19 cellular contexts compared by ENCODE assay signal in genomic region chr1:61496501-61496900, GRCh38.
A peak's percentile ranks its signal among the peaks of the same experiment; 100 is the strongest.
DNase-seq lines count a peak whose midpoint lies in the region; ATAC-seq and TF ChIP-seq lines count a peak whose summit lies in the region.
"Had no signal": no experiment of that assay in that cellular context is flagged by ENCODE, and none has a peak within 500 bp of the region (broad histone marks: within the 10 kb centered on the region; RNA-seq: fewer than 3 reads in every experiment).

No MANE protein-coding gene starts in this region.

- ATAC-seq in RWPE2 (ENCODE audit: low read depth) (peak; percentile 89), HG02981 (IDR thresholded peaks at IDR 0.05; ENCODE audit: unreplicated experiment) (no peak)
- ATAC-seq: HepG2; natural killer cell treated with Interleukin-12 subunit alpha and Interleukin-12 subunit beta and Interleukin-15 and Interleukin-18, amount 100 ng/mL, for 72 hours had no signal

- no peaks in the 10 kb centered on the region for H3K36me3 ChIP-seq in RWPE2 (ENCODE audit: low read depth)
- no peaks in the 10 kb centered on the region for H3K36me3 ChIP-seq in MG63
- H3K36me3 ChIP-seq: heart left ventricle, spleen had no signal

- H3K4me3 ChIP-seq in RWPE2 (ENCODE audit: severe bottlenecking) (no peak overlapping the region), fibroblast of pulmonary artery (replicated peaks; ENCODE audit: low read depth, low read length) (no peak overlapping the region), MG63 (no peak overlapping the region)
- H3K4me3 ChIP-seq: heart left ventricle, spleen had no signal

- TF ChIP-seq CTCF in HFFc6 (IDR thresholded peaks at IDR 0.05) (no peak), RWPE2 (IDR thresholded peaks at IDR 0.05; ENCODE audit: poor library complexity, severe bottlenecking) (no peak), fibroblast of pulmonary artery (IDR thresholded peaks at IDR 0.05; ENCODE audit: low read length, missing control alignments) (no peak), osteocyte (IDR thresholded peaks at IDR 0.05) (no peak)

- H3K36me3 Mint-ChIP-seq in HFFc6 (ENCODE audit: low read depth) (no peaks in the 10 kb centered on the region), osteocyte (ENCODE audit: unreplicated experiment) (no peaks in the 10 kb centered on the region)
- H3K36me3 Mint-ChIP-seq: natural killer cell treated with Interleukin-12 subunit alpha and Interleukin-12 subunit beta and Interleukin-15 and Interleukin-18, amount 100 ng/mL, for 72 hours had no signal

- H3K27me3 Mint-ChIP-seq in HFFc6 (ENCODE audit: insufficient read depth) = peaks cover 7% of the 10 kb centered on the region
- no peaks in the 10 kb centered on the region for H3K27me3 Mint-ChIP-seq in osteocyte (ENCODE audit: unreplicated experiment)
- H3K27me3 Mint-ChIP-seq: natural killer cell treated with Interleukin-12 subunit alpha and Interleukin-12 subunit beta and Interleukin-15 and Interleukin-18, amount 100 ng/mL, for 72 hours had no signal

- H3K27ac Mint-ChIP-seq in HFFc6 (peak overlapping the region; percentile 31), osteocyte (ENCODE audit: unreplicated experiment) (peak overlapping the region; percentile 5)
- H3K27ac Mint-ChIP-seq: natural killer cell treated with Interleukin-12 subunit alpha and Interleukin-12 subunit beta and Interleukin-15 and Interleukin-18, amount 100 ng/mL, for 72 hours had no signal

- peak overlapping the region; percentile 95 for H3K27ac ChIP-seq in RWPE2 (ENCODE audit: poor library complexity, severe bottlenecking)
- H3K27ac ChIP-seq: heart left ventricle, spleen had no signal

- H3K4me1 Mint-ChIP-seq in HFFc6 (ENCODE audit: low read depth) = peaks cover 33% of the 10 kb centered on the region
- peaks cover 7% of the 10 kb centered on the region for H3K4me1 Mint-ChIP-seq in osteocyte (ENCODE audit: unreplicated experiment)

- H3K27me3 ChIP-seq in RWPE2 (ENCODE audit: insufficient read depth, poor library complexity, severe bottlenecking) (no peaks in the 10 kb centered on the region), MG63 (no peaks in the 10 kb centered on the region)
- H3K27me3 ChIP-seq: heart left ventricle, spleen had no signal

- H3K4me3 Mint-ChIP-seq in HFFc6 (peak overlapping the region; percentile 28; the same call in 1 of the 2 replicates), osteocyte (ENCODE audit: unreplicated experiment) (no peak overlapping the region)
- H3K4me3 Mint-ChIP-seq: natural killer cell treated with Interleukin-12 subunit alpha and Interleukin-12 subunit beta and Interleukin-15 and Interleukin-18, amount 100 ng/mL, for 72 hours had no signal

- DNase-seq in HFFc6 (peak; percentile 87), RWPE2 (ENCODE audit: low spot score) (no peak), fibroblast of pulmonary artery (ENCODE audit: low read depth) (peak; percentile 77), osteocyte (ENCODE audit: extremely low spot score, unreplicated experiment) (no peak), MG63 (no peak), ecto neural progenitor cell (ENCODE audit: low spot score) (no peak)
- no peak for DNase-seq in activated CD4-positive, alpha-beta T cell treated with anti-CD3 and anti-CD28 coated beads for 4 hours
- DNase-seq: activated CD4-positive, alpha-beta T cell treated with anti-CD3 and anti-CD28 coated beads, Interleukin-2, amount 50 U/mL, for 4 hours; activated T-cell treated with anti-CD3 and anti-CD28 coated beads for 4 hours; aorta; cortex of kidney; heart left ventricle; mesenchymal stem cell; MM.1S; NCI-H1694; spleen had no signal

- H3K9me3 ChIP-seq in RWPE2 (ENCODE audit: severe bottlenecking) (no peaks in the 10 kb centered on the region), MG63 (no peaks in the 10 kb centered on the region)
- H3K9me3 ChIP-seq: heart left ventricle, spleen had no signal

- H3K4me1 ChIP-seq in RWPE2 (ENCODE audit: insufficient read depth, poor library complexity, severe bottlenecking) = peaks cover 16% of the 10 kb centered on the region
- H3K4me1 ChIP-seq: spleen had no signal

- no peaks in the 10 kb centered on the region for H3K9me3 Mint-ChIP-seq in HFFc6
- no peaks in the 10 kb centered on the region for H3K9me3 Mint-ChIP-seq in osteocyte (ENCODE audit: unreplicated experiment)
- H3K9me3 Mint-ChIP-seq: natural killer cell treated with Interleukin-12 subunit alpha and Interleukin-12 subunit beta and Interleukin-15 and Interleukin-18, amount 100 ng/mL, for 72 hours had no signal

Comparison
In these comparisons a context has a peak if more than half of its experiments do, and no peak if none do; other contexts are left out.
1. DNase-seq: peak in HFFc6 (single experiment) and fibroblast of pulmonary artery (single experiment); none in RWPE2 (single experiment), osteocyte (single experiment), MG63 (single experiment), ecto neural progenitor cell (single experiment) and activated CD4-positive, alpha-beta T cell treated with anti-CD3 and anti-CD28 coated beads for 4 hours (0 of 2).